In genomic region chr4:39043697-39044363, GRCh38 we compare ENCODE assay signal across 8 cellular contexts. TPM values are rescaled to one million over a fixed set of nuclear protein-coding genes. Genes with fewer than 3 reads are reported as not detected.
DNase-seq lines count a peak whose midpoint lies in the region; ATAC-seq and TF ChIP-seq lines count a peak whose summit lies in the region.

No MANE protein-coding gene starts in this region.

- H3K4me1 ChIP-seq in neuronal stem cell (ENCODE audit: control insufficient read depth in 2 of 2, insufficient read depth in 1 of 2, low read depth in 1 of 2, low read length in 2 of 2): peaks cover 3 to 6% of the 10 kb centered on the region in 2 donors

- peak; percentile 36 for DNase-seq in stimulated activated CD4-positive, alpha-beta T cell treated with anti-CD3 and anti-CD28 coated beads, Interleukin-4, amount 100 ng/mL, for 24 hours
- DNase-seq in stimulated activated CD4-positive, alpha-beta T cell treated with anti-CD3 and anti-CD28 coated beads, Interleukin-4, amount 100 ng/mL, for 4 hours: no peak
- DNase-seq in T-helper 22 cell (ENCODE audit: low read depth) (peak; percentile 16), epithelial cell of proximal tubule (ENCODE audit: low read depth) (no peak), neuronal stem cell (ENCODE audit: low spot score) (no peak)

- peak overlapping the region; percentile 59 for H3K4me3 ChIP-seq in epithelial cell of proximal tubule (ENCODE audit: low read depth, low read length)
- peak overlapping the region; percentile 55 to 62 for H3K4me3 ChIP-seq in neuronal stem cell (ENCODE audit: low read length in 2 of 2)

- H2AFZ ChIP-seq in neuronal stem cell (ENCODE audit: low read length): peak overlapping the region; percentile 74

- H3K4ac ChIP-seq in neuronal stem cell (ENCODE audit: low read length): no peak overlapping the region

- no peak overlapping the region for H2AK5ac ChIP-seq in neuronal stem cell (ENCODE audit: low read depth, low read length)

- H4K8ac ChIP-seq in neuronal stem cell (ENCODE audit: low read depth, low read length): no peak overlapping the region

- peaks cover 2% of the 10 kb centered on the region for H3K79me1 ChIP-seq in neuronal stem cell (ENCODE audit: low read depth, low read length)

- no peaks in the 10 kb centered on the region for H3K36me3 ChIP-seq in neuronal stem cell (replicated peaks in 1 of 2; ENCODE audit: control insufficient read depth in 2 of 2, insufficient read depth in 2 of 2, low read length in 2 of 2)

- H2BK15ac ChIP-seq in neuronal stem cell (ENCODE audit: low read length): no peak overlapping the region

- no peak overlapping the region for H2BK5ac ChIP-seq in neuronal stem cell (ENCODE audit: low read length)

- no peaks in the 10 kb centered on the region for H3K9me3 ChIP-seq in neuronal stem cell (replicated peaks in 1 of 2; ENCODE audit: control insufficient read depth in 2 of 2, insufficient read depth in 1 of 2, low read depth in 1 of 2, low read length in 2 of 2)

- H2BK120ac ChIP-seq in neuronal stem cell (ENCODE audit: low read depth, low read length): no peak overlapping the region

- TF ChIP-seq CTCF in epithelial cell of proximal tubule (conservative IDR thresholded peaks at IDR 0.05; ENCODE audit: low read depth, low read length): no peak

- no peak overlapping the region for H2BK12ac ChIP-seq in neuronal stem cell (ENCODE audit: low read length)

- no CpG with 5 or more reads among the region's 9 CpGs for WGBS in neuronal stem cell (ENCODE audit: extremely low coverage in 2 of 2, insufficient read length in 2 of 2, insufficient replicate concordance in 1 of 2), 2 donors

- no peak overlapping the region for H4K91ac ChIP-seq in neuronal stem cell (ENCODE audit: low read depth, low read length, poor library complexity)

- no peak overlapping the region for H3K9ac ChIP-seq in neuronal stem cell (ENCODE audit: low read depth, low read length, poor library complexity)

- H3K27ac ChIP-seq in neuronal stem cell (replicated peaks; ENCODE audit: low read length): peak overlapping the region; percentile 73

- H3K18ac ChIP-seq in neuronal stem cell (ENCODE audit: low read length): no peak overlapping the region

- no peaks in the 10 kb centered on the region for H3K27me3 ChIP-seq in neuronal stem cell (ENCODE audit: control insufficient read depth in 3 of 3, insufficient read depth in 3 of 3, low read depth in 1 of 3, low read length in 3 of 3)

- H3K14ac ChIP-seq in neuronal stem cell (ENCODE audit: low read length): no peak overlapping the region

- ATAC-seq in GM21717 (IDR thresholded peaks at IDR 0.05; ENCODE audit: unreplicated experiment) (no peak), GM21619 (IDR thresholded peaks at IDR 0.05; ENCODE audit: unreplicated experiment) (no peak), HG02678 (IDR thresholded peaks at IDR 0.05; ENCODE audit: unreplicated experiment) (no peak)

- H3K23ac ChIP-seq in neuronal stem cell (ENCODE audit: low read depth, low read length, poor library complexity): no peak overlapping the region

- peak overlapping the region; percentile 58 for H3K4me2 ChIP-seq in neuronal stem cell (ENCODE audit: insufficient read depth, low read length, poor library complexity, severe bottlenecking)

RNA-seq across cellular contexts. Expression of gene TMEM156, which starts 11.6 kb away (rescaled TPM):
- total RNA-seq in epithelial cell of proximal tubule: 2.3 and 9.1 TPM in 2 replicates
- not detected for polyA plus RNA-seq in neuronal stem cell (2013, experiment 1 of 2)
- polyA plus RNA-seq in neuronal stem cell (2013, experiment 2 of 2): not detected

RNA-seq across cellular contexts. Expression of gene KLHL5, which starts 18.2 kb away (rescaled TPM):
- 60.4 and 62.7 TPM in 2 replicates for total RNA-seq in epithelial cell of proximal tubule
- polyA plus RNA-seq in neuronal stem cell (2013, experiment 1 of 2): 31.5 TPM
- polyA plus RNA-seq in neuronal stem cell (2013, experiment 2 of 2): 30.7 TPM

Comparison
In these comparisons a context has a peak if more than half of its experiments do, and no peak if none do; other contexts are left out.
1. DNase-seq: peak in stimulated activated CD4-positive, alpha-beta T cell treated with anti-CD3 and anti-CD28 coated beads, Interleukin-4, amount 100 ng/mL, for 24 hours (single experiment) and T-helper 22 cell (single experiment); none in stimulated activated CD4-positive, alpha-beta T cell treated with anti-CD3 and anti-CD28 coated beads, Interleukin-4, amount 100 ng/mL, for 4 hours (0 of 2), epithelial cell of proximal tubule (single experiment) and neuronal stem cell (single experiment).